Comparison of ENCODE assay signal across 23 cellular contexts in the genomic region with DNA sequence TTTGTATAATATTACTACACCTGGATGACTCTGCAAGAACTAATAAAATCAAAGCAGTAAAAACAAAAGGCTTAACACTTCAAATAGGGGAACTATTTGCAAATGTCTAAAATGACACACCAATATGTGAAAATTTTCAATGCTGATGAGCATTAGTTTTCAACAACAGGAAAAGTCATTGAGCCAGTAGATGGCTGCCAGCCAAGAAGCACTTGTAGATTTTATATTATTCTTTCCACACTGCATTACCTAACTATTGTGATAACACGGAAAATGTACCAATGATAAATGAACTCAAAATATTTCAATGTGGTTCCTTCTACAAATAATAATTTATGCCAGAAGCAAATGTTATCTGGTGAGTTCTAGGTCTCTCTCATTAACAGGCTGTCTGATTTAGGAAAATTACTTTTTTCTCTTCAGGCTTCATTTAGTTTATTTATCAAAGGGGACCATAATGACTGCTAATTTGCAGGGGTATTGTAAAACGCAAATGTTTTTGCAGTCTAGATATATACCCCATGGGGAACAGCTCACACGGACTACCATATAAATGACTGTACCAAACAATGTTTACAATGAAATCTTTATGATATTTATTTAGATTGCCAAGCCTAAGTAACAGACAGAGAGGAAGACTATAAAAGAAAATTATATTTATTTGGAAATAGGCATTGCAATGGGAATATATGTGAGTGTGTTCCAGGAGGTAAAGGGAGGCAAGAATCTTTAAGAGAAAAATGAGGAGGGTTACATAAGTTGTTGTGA.
DNase-seq lines count a peak whose midpoint lies in the region; ATAC-seq, FAIRE-seq and TF ChIP-seq lines count a peak whose summit lies in the region.
"Had no signal": no experiment of that assay in that cellular context is flagged by ENCODE, and none has a peak within 500 bp of the region (broad histone marks: within the 10 kb centered on the region; RNA-seq: fewer than 3 reads in every experiment).

No MANE protein-coding gene starts in this region.

- peak; percentile 70 for FAIRE-seq in endothelial cell of umbilical vein (lab: Jason Lieb, UNC)
- FAIRE-seq: H1, TTC549 had no signal

- ATAC-seq in HG02623 (IDR thresholded peaks at IDR 0.05; ENCODE audit: unreplicated experiment): no peak
- ATAC-seq: lower lobe of right lung; right lobe of liver; stimulated activated naive B cell treated with anti-CD40 and anti-IgM and Interleukin-4, amounts not matched to agents 10 μg/mL and 1 μg/mL and 100 μg/mL, for 72 hours had no signal

- no peak overlapping the region for H3K9ac ChIP-seq in endothelial cell of umbilical vein (replicated peaks; ENCODE audit: extremely low read depth, insufficient read depth, low read length)

- POLR2A ChIA-PET in endothelial cell of umbilical vein (lab: Charles Lee): no interaction called here

- H3K27ac ChIP-seq in endothelial cell of umbilical vein (ENCODE audit: insufficient read depth, low read depth, low read length): no peak overlapping the region
- H3K27ac ChIP-seq: esophagus squamous epithelium, lower lobe of right lung, right lobe of liver had no signal

- no peaks in the 10 kb centered on the region for H3K27me3 ChIP-seq in endothelial cell of umbilical vein (ENCODE audit: control insufficient read depth in 2 of 2, insufficient read depth in 2 of 2, low read length in 2 of 2)
- H3K27me3 ChIP-seq: esophagus squamous epithelium, right lobe of liver had no signal

- peaks cover 7% of the 10 kb centered on the region for H3K4me1 ChIP-seq in endothelial cell of umbilical vein (ENCODE audit: control insufficient read depth, extremely low read depth, insufficient read depth, low read length)
- H3K4me1 ChIP-seq: esophagus squamous epithelium, lower lobe of right lung, right lobe of liver had no signal

- no peak overlapping the region for H2AFZ ChIP-seq in endothelial cell of umbilical vein (ENCODE audit: low read depth, low read length)

- H3K4me2 ChIP-seq in endothelial cell of umbilical vein (ENCODE audit: insufficient read depth, low read length): no peak overlapping the region

- DNase-seq in DMS153 treated with DMSO at 0.1 percent for 48 hours (lab: John Stamatoyannopoulos, UW; ENCODE audit: unreplicated experiment) (peak; percentile 91), NCI-H128 (lab: John Stamatoyannopoulos, UW; ENCODE audit: unreplicated experiment) (peak; percentile 28), NCI-H345 treated with DMSO at 0.1 percent for 48 hours (lab: John Stamatoyannopoulos, UW; ENCODE audit: unreplicated experiment) (peak; percentile 69), endothelial cell of umbilical vein (ENCODE audit: low read depth, low spot score) (peak; percentile 78), HuH-7 (ENCODE audit: low spot score) (no peak), lower leg skin (ENCODE audit: low spot score in 2 of 2) (no peak), HuH-7.5 (ENCODE audit: low spot score) (no peak)
- DNase-seq: activated CD4-positive, alpha-beta T cell treated with anti-CD3 and anti-CD28 coated beads for 48 hours; activated effector memory CD4-positive, alpha-beta T cell treated with Interleukin-2 at 50 U/mL for 16 hours; CD4-positive, CD25-positive, alpha-beta regulatory T cell; EL; esophagus squamous epithelium; glutamatergic neuron; lower lobe of right lung; NCI-H187 treated with DMSO at 0.1 percent for 48 hours; nucleus accumbens; right lobe of liver; stimulated activated naive B cell treated with anti-CD40 and anti-IgM and Interleukin-4, amounts not matched to agents 10 μg/mL and 1 μg/mL and 100 μg/mL, for 72 hours; SW 1271; trophoblast cell had no signal

- CTCF ChIA-PET in endothelial cell of umbilical vein (lab: Charles Lee): no interaction called here

- no peak for TF ChIP-seq POLR2A in endothelial cell of umbilical vein (IDR thresholded peaks at IDR 0.05; ENCODE audit: low read depth, low read length)
- TF ChIP-seq POLR2A in lower leg skin (IDR thresholded peaks at IDR 0.05): no peak

- no peaks in the 10 kb centered on the region for H3K9me3 ChIP-seq in endothelial cell of umbilical vein (replicated peaks; ENCODE audit: control insufficient read depth, insufficient read depth, low read length)
- H3K9me3 ChIP-seq: esophagus squamous epithelium, lower lobe of right lung, right lobe of liver had no signal

- BruUV-seq in endothelial cell of umbilical vein (replicated peaks; lab: Mats Ljungman, UMichigan): no TSS peak

- intact Hi-C loops in endothelial cell of umbilical vein (cut with micrococcal nuclease): no loop called here
- intact Hi-C loops in lower leg skin (cut with DNase I; ENCODE audit: low total_unique reads): no loop called here

- dilution Hi-C loops in endothelial cell of umbilical vein (cut with MboI; ENCODE audit: extremely low pct_ligation_motif_present, low sequenced_read_pairs): no loop called here

- TF ChIP-seq CTCF in endothelial cell of umbilical vein (IDR thresholded peaks at IDR 0.05; ENCODE audit: extremely low read depth in 1 of 2, insufficient read depth in 1 of 2, low read depth in 1 of 2, low read length in 2 of 2) (no peak), lower leg skin (IDR thresholded peaks at IDR 0.05) (no peak)

- no peaks in the 10 kb centered on the region for H3K79me2 ChIP-seq in endothelial cell of umbilical vein (ENCODE audit: control insufficient read depth, insufficient read depth, low read length)

- no peaks in the 10 kb centered on the region for H4K20me1 ChIP-seq in endothelial cell of umbilical vein (replicated peaks; ENCODE audit: control insufficient read depth, extremely low read depth, insufficient read depth, low read length)

- no peaks in the 10 kb centered on the region for H3K9me1 ChIP-seq in endothelial cell of umbilical vein (replicated peaks; ENCODE audit: control insufficient read depth, extremely low read depth, insufficient read depth, low read length)

- H3K4me3 ChIP-seq in endothelial cell of umbilical vein (replicated peaks in 1 of 3; ENCODE audit: insufficient read depth in 1 of 3, low read depth in 1 of 3, low read length in 3 of 3): no peak overlapping the region
- H3K4me3 ChIP-seq in lower leg skin (ENCODE audit: low read depth, poor library complexity, severe bottlenecking): no peak overlapping the region
- H3K4me3 ChIP-seq: esophagus squamous epithelium, lower lobe of right lung, right lobe of liver had no signal

- no peaks in the 10 kb centered on the region for H3K36me3 ChIP-seq in endothelial cell of umbilical vein (ENCODE audit: control insufficient read depth in 2 of 2, extremely low read depth in 1 of 2, insufficient read depth in 2 of 2, low read length in 2 of 2)
- H3K36me3 ChIP-seq: esophagus squamous epithelium, lower lobe of right lung, right lobe of liver had no signal

- 48 to 54% methylated on average over 3 of the region's 3 CpGs for WGBS in lower leg skin, 2 donors

TF ChIP-seq in endothelial cell of umbilical vein, 7 proteins besides CTCF, POLR2A, EP300 and RAD21:
- TF ChIP-seq POLR2AphosphoS5 (IDR thresholded peaks at IDR 0.05; ENCODE audit: insufficient read depth, low read depth, low read length) (no peak), FOS (IDR thresholded peaks at IDR 0.05; ENCODE audit: borderline replicate concordance, insufficient read depth, low read length) (no peak), EZH2 (IDR thresholded peaks at IDR 0.05; ENCODE audit: borderline replicate concordance, low read depth, low read length, severe bottlenecking) (no peak), JUN (IDR thresholded peaks at IDR 0.05; ENCODE audit: borderline replicate concordance, insufficient read depth, insufficient read length, low read depth) (no peak), GATA2 (IDR thresholded peaks at IDR 0.05; ENCODE audit: insufficient read depth, insufficient read length, low read depth, low read length) (no peak), MYC (IDR thresholded peaks at IDR 0.05; ENCODE audit: low read depth, low read length) (no peak)
- TF ChIP-seq, protein P1, sequence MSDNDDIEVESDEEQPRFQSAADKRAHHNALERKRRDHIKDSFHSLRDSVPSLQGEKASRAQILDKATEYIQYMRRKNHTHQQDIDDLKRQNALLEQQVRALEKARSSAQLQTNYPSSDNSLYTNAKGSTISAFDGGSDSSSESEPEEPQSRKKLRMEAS (IDR thresholded peaks at IDR 0.05; ENCODE audit: insufficient read depth, insufficient read length): no peak

Comparison
In these comparisons a context has a peak if more than half of its experiments do, and no peak if none do; other contexts are left out.
1. DNase-seq: peak in DMS153 treated with DMSO at 0.1 percent for 48 hours (single experiment), NCI-H128 (single experiment), NCI-H345 treated with DMSO at 0.1 percent for 48 hours (single experiment) and endothelial cell of umbilical vein (single experiment); none in HuH-7 (single experiment), lower leg skin (0 of 2) and HuH-7.5 (single experiment).